In genomic region chr6:90008908-90009501, GRCh38 we compare ENCODE assay signal across 9 cellular contexts.
DNase-seq lines count a peak whose midpoint lies in the region; ATAC-seq and TF ChIP-seq lines count a peak whose summit lies in the region.
"Had no signal": no experiment of that assay in that cellular context is flagged by ENCODE, and none has a peak within 500 bp of the region (broad histone marks: within the 10 kb centered on the region; RNA-seq: fewer than 3 reads in every experiment).

No MANE protein-coding gene starts in this region.

- BruUV-seq in MCF 10A (replicated peaks; lab: Mats Ljungman, UMichigan) (no TSS peak), Panc1 (replicated peaks; lab: Mats Ljungman, UMichigan) (no TSS peak)

- no peak for ATAC-seq in Panc1
- peak; percentile 14 for ATAC-seq in thoracic aorta (ENCODE audit: insufficient number of reproducible peaks, low FRiP score, low read depth)

- DNase-seq in MCF 10A (ENCODE audit: unreplicated experiment) (peak; percentile 59), breast epithelium (ENCODE audit: low spot score in 2 of 2) (no peak), Panc1 (ENCODE audit: low read depth, low spot score) (peak; percentile 22), endothelial cell (ENCODE audit: low spot score) (no peak), thoracic aorta (ENCODE audit: low spot score) (no peak), dedifferentiated amniotic fluid mesenchymal stem cell (ENCODE audit: extremely low spot score) (no peak), HEK293T (ENCODE audit: extremely low spot score) (no peak), anterior cingulate cortex (lab: John Stamatoyannopoulos, UW) (no peak)
- DNase-seq: COR-L47 had no signal

- CTCF ChIA-PET in MCF 10A (lab: Yijun Ruan, JAX) = interaction anchor here (0.6 to 1.2 kb wide), 4 partner anchors 33 to 80 kb away, joined by 3 read pairs; no protein-coding TSS in a partner anchor
- CTCF ChIA-PET in Panc1 (lab: Charles Lee) = no interaction called here
- CTCF ChIA-PET in HEK293T (lab: Yijun Ruan, JAX) = no interaction called here

- TF ChIP-seq CTCF in MCF 10A (IDR thresholded peaks at IDR 0.05; ENCODE audit: unreplicated experiment) (no peak), breast epithelium (IDR thresholded peaks at IDR 0.05) (no peak), Panc1 (IDR thresholded peaks at IDR 0.05) (no peak), endothelial cell (IDR thresholded peaks at IDR 0.05; ENCODE audit: unreplicated experiment) (no peak), thoracic aorta (IDR thresholded peaks at IDR 0.05) (no peak)

- H3K27ac Mint-ChIP-seq in MCF 10A (ENCODE audit: low read depth, unreplicated experiment) (peak overlapping the region; percentile 86), endothelial cell (ENCODE audit: unreplicated experiment) (peak overlapping the region; percentile 50)

- POLR2A ChIA-PET in MCF 10A (lab: Yijun Ruan, JAX) (interaction anchor here (1.0 to 2.5 kb wide), 4 partner anchors 8 to 208 kb away, joined by 3 to 15 read pairs (median 4); no protein-coding TSS in a partner anchor), Panc1 (lab: Charles Lee) (no interaction called here), HEK293T (lab: Yijun Ruan, JAX) (no interaction called here)

- intact Hi-C loops in MCF 10A (cut with micrococcal nuclease) (no loop called here), breast epithelium (cut with DNase I; ENCODE audit: low total_unique reads) (no loop called here), Panc1 (cut with micrococcal nuclease; ENCODE audit: unreplicated experiment) (no loop called here)

- H3K27me3 Mint-ChIP-seq in MCF 10A (ENCODE audit: insufficient read depth, unreplicated experiment) = no peaks in the 10 kb centered on the region
- H3K27me3 Mint-ChIP-seq in endothelial cell (ENCODE audit: unreplicated experiment) = peaks cover 6% of the 10 kb centered on the region

- no peak overlapping the region for H3K4me3 ChIP-seq in breast epithelium
- no peak overlapping the region for H3K4me3 ChIP-seq in Panc1 (ENCODE audit: low read depth in 2 of 2, low read length in 2 of 2)
- H3K4me3 ChIP-seq in thoracic aorta = no peak overlapping the region

- H3K36me3 Mint-ChIP-seq in MCF 10A (ENCODE audit: insufficient read depth, unreplicated experiment) (peaks cover 6% of the 10 kb centered on the region), endothelial cell (ENCODE audit: low read depth, unreplicated experiment) (no peaks in the 10 kb centered on the region)

- H3K27me3 ChIP-seq in breast epithelium = no peaks in the 10 kb centered on the region
- no peaks in the 10 kb centered on the region for H3K27me3 ChIP-seq in Panc1 (ENCODE audit: control insufficient read depth, insufficient read depth, low read length)
- no peaks in the 10 kb centered on the region for H3K27me3 ChIP-seq in thoracic aorta (replicated peaks; ENCODE audit: insufficient read depth)

- in situ Hi-C loops in Panc1 (cut with HindIII; ENCODE audit: low pct_unique_long_range_greater_than_20kb, low sequenced_read_pairs) = no loop called here

- no peaks in the 10 kb centered on the region for H3K36me3 ChIP-seq in breast epithelium
- no peaks in the 10 kb centered on the region for H3K36me3 ChIP-seq in Panc1 (ENCODE audit: control insufficient read depth, insufficient read depth, low read length)
- H3K36me3 ChIP-seq in thoracic aorta = no peaks in the 10 kb centered on the region

- H3K9me3 Mint-ChIP-seq in MCF 10A (ENCODE audit: unreplicated experiment) = no peaks in the 10 kb centered on the region
- H3K9me3 Mint-ChIP-seq in endothelial cell (ENCODE audit: unreplicated experiment) = no peaks in the 10 kb centered on the region

- H3K27ac ChIP-seq in breast epithelium = no peak overlapping the region
- H3K27ac ChIP-seq in Panc1 (ENCODE audit: low read length) = no peak overlapping the region
- H3K27ac ChIP-seq in thoracic aorta = peak overlapping the region in 1 of 2 donors; percentile 62

- no peak for TF ChIP-seq POLR2A in breast epithelium (IDR thresholded peaks at IDR 0.05)

- H3K4me3 Mint-ChIP-seq in MCF 10A (ENCODE audit: unreplicated experiment) (no peak overlapping the region), endothelial cell (ENCODE audit: unreplicated experiment) (no peak overlapping the region)

- H3K9me3 ChIP-seq in breast epithelium (no peaks in the 10 kb centered on the region), Panc1 (ENCODE audit: control insufficient read depth, insufficient read depth, low read depth, low read length) (no peaks in the 10 kb centered on the region), thoracic aorta (no peaks in the 10 kb centered on the region)

- H3K4me1 Mint-ChIP-seq in MCF 10A (ENCODE audit: insufficient read depth, unreplicated experiment) (peaks cover 12% of the 10 kb centered on the region), endothelial cell (ENCODE audit: unreplicated experiment) (peaks cover 9% of the 10 kb centered on the region)

- no peaks in the 10 kb centered on the region for H3K4me1 ChIP-seq in breast epithelium
- H3K4me1 ChIP-seq in Panc1 (ENCODE audit: control insufficient read depth, insufficient read depth, low read length) = no peaks in the 10 kb centered on the region
- H3K4me1 ChIP-seq in thoracic aorta (ENCODE audit: control insufficient read depth in 1 of 2, low read depth in 2 of 2) = peaks cover 4 to 14% of the 10 kb centered on the region in 2 donors

TF ChIP-seq in HEK293T, 16 proteins besides CTCF, POLR2A, EP300 and RAD21:
- TF ChIP-seq FOXM1 (IDR thresholded peaks at IDR 0.05; ENCODE audit: borderline replicate concordance) (no peak), SP1 (IDR thresholded peaks at IDR 0.05) (no peak), SUZ12 (IDR thresholded peaks at IDR 0.05) (no peak), ARNT (IDR thresholded peaks at IDR 0.05) (no peak), NFRKB (IDR thresholded peaks at IDR 0.05) (no peak), LEF1 (IDR thresholded peaks at IDR 0.05; ENCODE audit: borderline replicate concordance) (no peak), ZNF384 (IDR thresholded peaks at IDR 0.05) (no peak), ELF4 (IDR thresholded peaks at IDR 0.05) (no peak), FOXK2 (IDR thresholded peaks at IDR 0.05) (no peak), HDGF (IDR thresholded peaks at IDR 0.05; ENCODE audit: borderline replicate concordance) (no peak), L3MBTL2 (conservative IDR thresholded peaks at IDR 0.05) (no peak), TARDBP (IDR thresholded peaks at IDR 0.05) (no peak), FOXA1 (IDR thresholded peaks at IDR 0.05) (no peak), BHLHE40 (IDR thresholded peaks at IDR 0.05; ENCODE audit: borderline replicate concordance) (no peak)
- TF ChIP-seq, protein P1, sequence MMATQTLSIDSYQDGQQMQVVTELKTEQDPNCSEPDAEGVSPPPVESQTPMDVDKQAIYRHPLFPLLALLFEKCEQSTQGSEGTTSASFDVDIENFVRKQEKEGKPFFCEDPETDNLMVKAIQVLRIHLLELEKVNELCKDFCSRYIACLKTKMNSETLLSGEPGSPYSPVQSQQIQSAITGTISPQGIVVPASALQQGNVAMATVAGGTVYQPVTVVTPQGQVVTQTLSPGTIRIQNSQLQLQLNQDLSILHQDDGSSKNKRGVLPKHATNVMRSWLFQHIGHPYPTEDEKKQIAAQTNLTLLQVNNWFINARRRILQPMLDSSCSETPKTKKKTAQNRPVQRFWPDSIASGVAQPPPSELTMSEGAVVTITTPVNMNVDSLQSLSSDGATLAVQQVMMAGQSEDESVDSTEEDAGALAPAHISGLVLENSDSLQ (IDR thresholded peaks at IDR 0.05) = no peak
TF ChIP-seq in HEK293T: peak in this region for 0.

Comparison
In these comparisons a context has a peak if more than half of its experiments do, and no peak if none do; other contexts are left out.
1. DNase-seq: peak in MCF 10A (single experiment) and Panc1 (single experiment); none in breast epithelium (0 of 2), endothelial cell (single experiment), thoracic aorta (single experiment), dedifferentiated amniotic fluid mesenchymal stem cell (single experiment), HEK293T (single experiment) and anterior cingulate cortex (0 of 58).